Comparison of ENCODE assay signal across 20 cellular contexts in the genomic region with DNA sequence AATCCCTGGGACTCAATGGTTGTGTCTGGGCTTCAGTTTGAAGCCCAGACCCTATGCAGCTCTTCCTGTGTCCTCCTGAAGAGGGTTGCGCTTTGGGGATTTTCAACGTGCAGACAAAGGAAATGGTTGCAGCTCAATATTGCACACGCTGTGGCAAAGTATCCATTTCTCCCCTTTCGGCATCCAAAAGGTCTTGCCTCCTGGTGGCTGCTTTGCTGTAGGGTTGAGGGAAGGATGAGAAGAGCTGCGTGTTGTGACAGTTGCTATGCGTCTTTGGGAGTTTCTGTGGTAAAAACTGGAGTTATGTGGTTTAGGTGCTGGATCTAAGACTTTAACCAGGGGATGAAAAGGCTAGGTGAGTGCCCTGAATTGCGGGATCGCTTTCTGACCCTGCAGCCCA.
"Had no signal": no experiment of that assay in that cellular context is flagged by ENCODE, and none has a peak within 500 bp of the region (broad histone marks: within the 10 kb centered on the region; RNA-seq: fewer than 3 reads in every experiment).

No MANE protein-coding gene starts in this region.

- H3K27ac ChIP-seq: dorsolateral prefrontal cortex, left ventricle myocardium inferior, parathyroid adenoma, thoracic aorta, upper lobe of right lung had no signal

- H3K36me3 ChIP-seq: left ventricle myocardium inferior, thoracic aorta, upper lobe of right lung had no signal

- H3K27me3 Mint-ChIP-seq: activated naive CD4-positive, alpha-beta T cell treated with anti-CD3 and anti-CD28 coated beads, Interleukin-2, amount 50 U/mL, for 24 hours; T-cell had no signal

- DNase-seq: activated CD4-positive, alpha-beta T cell treated with anti-CD3 and anti-CD28 coated beads, Interleukin-2, amount 50 U/mL, for 1 hour; activated CD8-positive, alpha-beta memory T cell treated with anti-CD3 and anti-CD28 coated beads, Interleukin-2, amount 50 U/mL, for 4 hours; activated effector memory CD4-positive, alpha-beta T cell treated with anti-CD3 and anti-CD28 coated beads, Interleukin-2, amount 50 U/mL, for 16 hours; activated T-cell treated with anti-CD3 and anti-CD28 coated beads, Interleukin-2, amount 50 U/mL, for 48 hours; erythroblast; foreskin melanocyte; kidney; left ventricle myocardium inferior; mammary epithelial cell; stimulated activated CD4-positive, alpha-beta T cell treated with anti-CD3 and anti-CD28 coated beads, Interleukin-4, amount 100 ng/mL, for 1 hour; T-cell; T1000; upper lobe of right lung had no signal

- H3K27ac Mint-ChIP-seq: activated naive CD4-positive, alpha-beta T cell treated with anti-CD3 and anti-CD28 coated beads, Interleukin-2, amount 50 U/mL, for 24 hours; T-cell had no signal

- H3K4me1 Mint-ChIP-seq: activated naive CD4-positive, alpha-beta T cell treated with anti-CD3 and anti-CD28 coated beads, Interleukin-2, amount 50 U/mL, for 24 hours had no signal

- H3K9me3 ChIP-seq: upper lobe of right lung had no signal

- H3K27me3 ChIP-seq: dorsolateral prefrontal cortex, upper lobe of right lung had no signal

- ATAC-seq: sciatic nerve, SK-N-SH treated with all-trans-retinoic acid at 6 μM for 48 hours had no signal

- H3K4me3 Mint-ChIP-seq: activated naive CD4-positive, alpha-beta T cell treated with anti-CD3 and anti-CD28 coated beads, Interleukin-2, amount 50 U/mL, for 24 hours had no signal

- H3K4me1 ChIP-seq: parathyroid adenoma, upper lobe of right lung had no signal

- H3K4me3 ChIP-seq: dorsolateral prefrontal cortex, left ventricle myocardium inferior, smooth muscle cell, thoracic aorta, upper lobe of right lung had no signal
